Comparison of ENCODE assay signal across 8 cellular contexts in the genomic region with DNA sequence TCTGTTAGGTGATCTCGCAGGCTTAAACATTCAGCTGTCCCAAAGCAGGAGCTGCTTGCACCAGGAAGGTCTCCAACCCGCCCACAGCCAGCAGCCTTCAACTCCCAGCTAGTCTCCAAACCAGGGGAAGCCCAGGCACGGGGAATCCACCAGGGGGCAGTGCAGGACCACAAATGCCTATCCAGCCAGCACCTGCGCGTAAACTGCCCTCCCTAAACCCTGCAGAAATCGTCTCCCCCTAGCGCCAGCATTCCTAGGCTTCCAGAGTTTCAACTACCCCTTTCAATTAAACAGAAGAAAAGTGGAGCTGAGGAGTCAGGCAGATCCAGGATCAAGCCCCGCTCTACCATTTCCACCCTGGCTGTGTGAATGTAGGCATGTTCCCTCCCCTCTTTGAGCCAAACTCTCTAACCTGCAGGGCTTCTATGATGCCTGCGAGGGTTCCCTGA.
DNase-seq lines count a peak whose midpoint lies in the region; ATAC-seq lines count a peak whose summit lies in the region.

No MANE protein-coding gene starts in this region.

- H3K9me3 ChIP-seq in T-helper 17 cell (ENCODE audit: control insufficient read depth, low read length, poor library complexity, severe bottlenecking): no peaks in the 10 kb centered on the region

- H3K27ac Mint-ChIP-seq in T-helper 17 cell: peak overlapping the region; percentile 24

- H3K4me1 Mint-ChIP-seq in T-helper 17 cell: peaks cover 5% of the 10 kb centered on the region

- DNase-seq in GDM1 (lab: John Stamatoyannopoulos, UW): peak; percentile 59
- peak; percentile 76 to 85 for DNase-seq in NCI-H187 (lab: John Stamatoyannopoulos, UW)
- DNase-seq in T-helper 17 cell: peak; percentile 81 to 95 (median 82)
- DNase-seq in amniotic stem cell (lab: John Stamatoyannopoulos, UW): peak; percentile 64
- peak; percentile 93 for DNase-seq in left ventricle myocardium superior
- peak; percentile 86 for DNase-seq in putamen (ENCODE audit: low spot score)

- peak overlapping the region; percentile 47 for H3K4me3 Mint-ChIP-seq in T-helper 17 cell

- intact Hi-C loops in left ventricle myocardium superior (cut with micrococcal nuclease): no loop called here

- peaks cover 47% of the 10 kb centered on the region for H3K27me3 Mint-ChIP-seq in T-helper 17 cell

- ATAC-seq in HG02759 (IDR thresholded peaks at IDR 0.05; ENCODE audit: unreplicated experiment): peak; percentile 82
- ATAC-seq in T-helper 17 cell: peak; percentile 94
- ATAC-seq in left ventricle myocardium superior: peak; percentile 97
- no peak for ATAC-seq in HG03460 (IDR thresholded peaks at IDR 0.05; ENCODE audit: unreplicated experiment)

- peaks cover 3% of the 10 kb centered on the region for H3K36me3 Mint-ChIP-seq in T-helper 17 cell (ENCODE audit: low read depth)
